Comparison of ENCODE assay signal across 29 cellular contexts in the genomic region with DNA sequence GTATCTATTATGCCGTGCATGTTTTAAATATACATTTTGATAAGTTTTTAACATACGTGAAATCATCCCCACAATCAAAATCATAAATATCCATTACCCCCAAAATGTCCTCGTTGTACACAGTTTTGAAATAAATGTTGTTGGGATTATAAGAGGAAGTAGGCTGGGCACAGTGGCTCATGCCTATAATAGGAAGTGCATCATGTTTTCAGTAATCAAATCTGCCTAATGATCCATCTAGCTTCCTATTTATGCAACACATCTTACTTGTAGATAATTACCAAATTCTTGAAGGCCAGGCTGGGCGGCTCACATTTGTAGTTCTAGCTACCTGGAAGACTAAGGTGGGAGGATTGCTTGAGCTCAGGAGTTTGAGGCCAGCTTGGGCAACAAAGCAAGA. TPM values are rescaled to one million over a fixed set of nuclear protein-coding genes. Genes with fewer than 3 reads are reported as not detected.
DNase-seq lines count a peak whose midpoint lies in the region; FAIRE-seq and TF ChIP-seq lines count a peak whose summit lies in the region.
"Had no signal": no experiment of that assay in that cellular context is flagged by ENCODE, and none has a peak within 500 bp of the region (broad histone marks: within the 10 kb centered on the region; RNA-seq: fewer than 3 reads in every experiment).

No MANE protein-coding gene starts in this region.

- no peaks in the 10 kb centered on the region for H3K27me3 ChIP-seq in smooth muscle cell (ENCODE audit: low read depth)
- H3K27me3 ChIP-seq in suprapubic skin, result no peaks in the 10 kb centered on the region
- H3K27me3 ChIP-seq: BE2C, SJSA1, transverse colon had no signal

- no peaks in the 10 kb centered on the region for H3K36me3 ChIP-seq in kidney (ENCODE audit: control insufficient read depth in 1 of 2, insufficient read depth in 2 of 2, low read length in 2 of 2)
- no peaks in the 10 kb centered on the region for H3K36me3 ChIP-seq in smooth muscle cell (ENCODE audit: low read depth)
- no peaks in the 10 kb centered on the region for H3K36me3 ChIP-seq in suprapubic skin
- H3K36me3 ChIP-seq: BE2C, SJSA1, transverse colon, WERI-Rb-1 had no signal

- no peak for TF ChIP-seq CTCF in kidney (IDR thresholded peaks at IDR 0.05; ENCODE audit: borderline replicate concordance, extremely low read depth, insufficient read depth)
- TF ChIP-seq CTCF in smooth muscle cell (IDR thresholded peaks at IDR 0.05; ENCODE audit: borderline replicate concordance, insufficient read depth, poor library complexity, severe bottlenecking), result no peak
- TF ChIP-seq CTCF in suprapubic skin (IDR thresholded peaks at IDR 0.05), result no peak

- no peak for TF ChIP-seq POLR2A in suprapubic skin (IDR thresholded peaks at IDR 0.05)

- intact Hi-C loops in kidney (cut with DNase I), result no loop called here

- H3K4me3 ChIP-seq in kidney (ENCODE audit: low read length in 2 of 2) (no peak overlapping the region), smooth muscle cell (no peak overlapping the region), suprapubic skin (no peak overlapping the region)
- H3K4me3 ChIP-seq: GM23338, lung, SJSA1, transverse colon had no signal

- FAIRE-seq in kidney (lab: Jason Lieb, UNC), result no peak
- FAIRE-seq: A204.1, islet of Langerhans had no signal

- 96% methylated on average over 4 of the region's 4 CpGs for WGBS in smooth muscle cell (ENCODE audit: low lambda C conversion rate)
- WGBS in suprapubic skin, result 82% methylated on average over 4 of the region's 4 CpGs

- H3K4me2 ChIP-seq in smooth muscle cell, result no peak overlapping the region
- H3K4me2 ChIP-seq: GM23338 had no signal

- H3K9me3 ChIP-seq in kidney (ENCODE audit: control insufficient read depth in 1 of 2, low read length in 2 of 2) (no peaks in the 10 kb centered on the region), smooth muscle cell (replicated peaks; ENCODE audit: low read depth) (no peaks in the 10 kb centered on the region), suprapubic skin (no peaks in the 10 kb centered on the region)
- H3K9me3 ChIP-seq: BE2C, Caco-2, SJSA1, transverse colon had no signal

- no peak overlapping the region for H3K27ac ChIP-seq in kidney (ENCODE audit: low read depth in 2 of 2, low read length in 2 of 2)
- H3K27ac ChIP-seq in smooth muscle cell (ENCODE audit: low read depth), result no peak overlapping the region
- H3K27ac ChIP-seq in suprapubic skin, result no peak overlapping the region
- no peak overlapping the region for H3K27ac ChIP-seq in substantia nigra (ENCODE audit: low read depth, low read length, poor library complexity, severe bottlenecking)
- H3K27ac ChIP-seq: SJSA1, transverse colon, WERI-Rb-1 had no signal

- H3F3A ChIP-seq in smooth muscle cell (ENCODE audit: low read depth), result no peaks in the 10 kb centered on the region

- in situ Hi-C loops in KBM-7 (cut with MboI; ENCODE audit: low pct_unique_long_range_greater_than_20kb, low sequenced_read_pairs), result no loop called here

- no peaks in the 10 kb centered on the region for H3K79me2 ChIP-seq in smooth muscle cell (ENCODE audit: low read depth)

- H3K4me1 ChIP-seq in kidney (ENCODE audit: control insufficient read depth in 1 of 2, insufficient read depth in 1 of 2, low read depth in 1 of 2, low read length in 2 of 2) (peaks cover 0 to 3% of the 10 kb centered on the region in 2 donors), smooth muscle cell (ENCODE audit: low read depth) (peaks cover 4% of the 10 kb centered on the region), suprapubic skin (peaks cover 9% of the 10 kb centered on the region)
- H3K4me1 ChIP-seq: BE2C had no signal

- no peak for TF ChIP-seq EP300 in suprapubic skin (IDR thresholded peaks at IDR 0.05)

- H3K9ac ChIP-seq in kidney (ENCODE audit: low read length in 2 of 2) (no peak overlapping the region), smooth muscle cell (ENCODE audit: low read depth) (no peak overlapping the region)

- no peak overlapping the region for H2AFZ ChIP-seq in smooth muscle cell (ENCODE audit: low read depth)
- H2AFZ ChIP-seq: GM23338 had no signal

- DNase-seq in AML-193 (lab: John Stamatoyannopoulos, UW), result peak; percentile 53 to 55
- DNase-seq in KBM-7, result peak; percentile 55
- DNase-seq in OCI-M1 (lab: John Stamatoyannopoulos, UW), result peak; percentile 41
- DNase-seq in kidney, result peak; percentile 15
- no peak for DNase-seq in smooth muscle cell (lab: John Stamatoyannopoulos, UW; ENCODE audit: unreplicated experiment)
- no peak for DNase-seq in suprapubic skin (ENCODE audit: low spot score in 2 of 2)
- no peak for DNase-seq in NCI-H82 (lab: John Stamatoyannopoulos, UW)
- DNase-seq in substantia nigra (lab: John Stamatoyannopoulos, UW), result no peak
- DNase-seq: activated CD4-positive, alpha-beta T cell treated with anti-CD3 and anti-CD28 coated beads, Interleukin-2, amount 50 U/mL, for 4 hours; activated effector memory CD4-positive, alpha-beta T cell treated with anti-CD3 and anti-CD28 coated beads, Interleukin-2, amount 50 U/mL, for 16 hours; activated T-cell treated with anti-CD3 and anti-CD28 coated beads for 4 hours; BE2C; Caco-2; DMS79 treated with DMSO at 0.1 percent for 48 hours; effector CD8-positive, alpha-beta T cell; foreskin melanocyte; NCI-H1694 treated with DMSO at 0.1 percent for 48 hours; NCI-H2227 treated with DMSO at 0.1 percent for 48 hours; nucleus accumbens; stimulated activated CD4-positive, alpha-beta T cell treated with anti-CD3 and anti-CD28 coated beads, Interleukin-2, amount 100 ng/mL, for 48 hours; stimulated activated naive CD8-positive, alpha-beta T cell treated with anti-CD3 and anti-CD28 coated beads, Interleukin-15, amount 100 ng/mL, for 72 hours; T-helper 17 cell; transverse colon; WERI-Rb-1 had no signal

- no peaks in the 10 kb centered on the region for H4K20me1 ChIP-seq in smooth muscle cell (ENCODE audit: low read depth)

RNA-seq across cellular contexts. Expression of a gene that starts 15.0 kb away (rescaled TPM):
- total RNA-seq in kidney (68.3 TPM), smooth muscle cell (117 and 134 TPM in 2 replicates), suprapubic skin (10 to 100 TPM; 47.0 to 75.5 (median 61.0) TPM)
- polyA plus RNA-seq in kidney (ENCODE audit: insufficient read depth, low read depth, low replicate concordance) (57.6 TPM), smooth muscle cell (127 and 132 TPM in 2 replicates)

Comparison
In these comparisons a context has a peak if more than half of its experiments do, and no peak if none do; other contexts are left out.
1. DNase-seq: peak in AML-193 (2 of 2), KBM-7 (single experiment), OCI-M1 (single experiment) and kidney (single experiment); none in smooth muscle cell (single experiment), suprapubic skin (0 of 2), NCI-H82 (single experiment) and substantia nigra (0 of 49).